In genomic region chr7:90349305-90349704, GRCh38 we compare ENCODE assay signal across 1 cellular context.
A peak's percentile ranks its signal among the peaks of the same experiment; 100 is the strongest.
TF ChIP-seq lines count a peak whose summit lies in the region.

No MANE protein-coding gene starts in this region.

TF ChIP-seq in HepG2, 621 proteins besides CTCF, POLR2A, EP300 and RAD21 (continued from another document and continues in another):
- TF ChIP-seq CHD4 (IDR thresholded peaks at IDR 0.05; ENCODE audit: borderline replicate concordance, low read length) (no peak), CBX5 (CRISPR knock-in tag; IDR thresholded peaks at IDR 0.05; ENCODE audit: borderline replicate concordance) (no peak), ZFP41 (CRISPR knock-in tag; IDR thresholded peaks at IDR 0.05; ENCODE audit: borderline replicate concordance) (no peak), SNAI1 (CRISPR knock-in tag; IDR thresholded peaks at IDR 0.05; ENCODE audit: borderline replicate concordance) (no peak), SOX13 (IDR thresholded peaks at IDR 0.05) (peak; percentile 49; the same call in 1 of the 2 replicates), SOX13 (CRISPR knock-in tag; conservative IDR thresholded peaks at IDR 0.05 in 1 of 2, IDR thresholded peaks at IDR 0.05 in 1 of 2) (peak in 1 of 2 experiments; percentile 92; a peak in 2 of 4 replicates), NFKB2 (CRISPR knock-in tag; IDR thresholded peaks at IDR 0.05; ENCODE audit: borderline replicate concordance) (no peak), NCOA1 (CRISPR knock-in tag; IDR thresholded peaks at IDR 0.05) (no peak), TARDBP (CRISPR knock-in tag; IDR thresholded peaks at IDR 0.05) (no peak), NAIF1 (CRISPR knock-in tag; IDR thresholded peaks at IDR 0.05; ENCODE audit: borderline replicate concordance) (no peak), NPAS2 (CRISPR knock-in tag; IDR thresholded peaks at IDR 0.05; ENCODE audit: borderline replicate concordance) (no peak), ZBTB14 (CRISPR knock-in tag; IDR thresholded peaks at IDR 0.05) (no peak), SMARCC2 (IDR thresholded peaks at IDR 0.05) (no peak), RFXAP (CRISPR knock-in tag; IDR thresholded peaks at IDR 0.05; ENCODE audit: borderline replicate concordance) (no peak), ZNF550 (CRISPR knock-in tag; IDR thresholded peaks at IDR 0.05; ENCODE audit: borderline replicate concordance) (no peak), ZFP36L1 (CRISPR knock-in tag; IDR thresholded peaks at IDR 0.05) (no peak), ZEB1 (IDR thresholded peaks at IDR 0.05; ENCODE audit: insufficient replicate concordance, low read depth) (no peak), HOXD1 (CRISPR knock-in tag; IDR thresholded peaks at IDR 0.05) (no peak), ZNF335 (CRISPR knock-in tag; IDR thresholded peaks at IDR 0.05) (no peak), ZNF609 (CRISPR knock-in tag; IDR thresholded peaks at IDR 0.05; ENCODE audit: borderline replicate concordance) (no peak), MIER3 (CRISPR knock-in tag; IDR thresholded peaks at IDR 0.05; ENCODE audit: borderline replicate concordance) (no peak), CEBPB (IDR thresholded peaks at IDR 0.05; ENCODE audit: borderline replicate concordance, low read depth, low read length) (no peak), IKZF1 (IDR thresholded peaks at IDR 0.05) (no peak), SRSF4 (IDR thresholded peaks at IDR 0.05; ENCODE audit: low read depth, low read length, poor library complexity, severe bottlenecking) (no peak), HNRNPUL1 (IDR thresholded peaks at IDR 0.05; ENCODE audit: low read depth, low read length) (no peak), ZNF331 (CRISPR knock-in tag; IDR thresholded peaks at IDR 0.05) (no peak), ZNF382 (CRISPR knock-in tag; IDR thresholded peaks at IDR 0.05; ENCODE audit: borderline replicate concordance) (no peak), SIN3B (IDR thresholded peaks at IDR 0.05; ENCODE audit: low read length) (no peak), CHCHD3 (CRISPR knock-in tag; IDR thresholded peaks at IDR 0.05) (no peak), ZNF275 (CRISPR knock-in tag; IDR thresholded peaks at IDR 0.05; ENCODE audit: borderline replicate concordance) (no peak), ZBTB38 (CRISPR knock-in tag; IDR thresholded peaks at IDR 0.05) (no peak), ZBTB40 (IDR thresholded peaks at IDR 0.05) (no peak), ZBTB40 (CRISPR knock-in tag; IDR thresholded peaks at IDR 0.05) (no peak), GZF1 (CRISPR knock-in tag; IDR thresholded peaks at IDR 0.05) (no peak), ZNF703 (CRISPR knock-in tag; IDR thresholded peaks at IDR 0.05; ENCODE audit: borderline replicate concordance) (no peak), RCOR2 (CRISPR knock-in tag; IDR thresholded peaks at IDR 0.05) (0 out of 2 replicates have a peak, but pooled peaks have one; percentile 30), IRF9 (CRISPR knock-in tag; IDR thresholded peaks at IDR 0.05; ENCODE audit: borderline replicate concordance) (no peak), PATZ1 (CRISPR knock-in tag; IDR thresholded peaks at IDR 0.05) (0 out of 2 replicates have a peak, but pooled peaks have one; percentile 28), TIGD3 (CRISPR knock-in tag; IDR thresholded peaks at IDR 0.05; ENCODE audit: borderline replicate concordance) (no peak), HNF4A (CRISPR knock-in tag; IDR thresholded peaks at IDR 0.05) (no peak), ELF4 (CRISPR knock-in tag; IDR thresholded peaks at IDR 0.05; ENCODE audit: borderline replicate concordance) (no peak), ZNF337 (CRISPR knock-in tag; IDR thresholded peaks at IDR 0.05; ENCODE audit: borderline replicate concordance, low read depth) (no peak), ZFP90 (CRISPR knock-in tag; IDR thresholded peaks at IDR 0.05; ENCODE audit: borderline replicate concordance) (no peak), FOXC1 (CRISPR knock-in tag; IDR thresholded peaks at IDR 0.05; ENCODE audit: borderline replicate concordance) (no peak), PAX8 (CRISPR knock-in tag; IDR thresholded peaks at IDR 0.05; ENCODE audit: borderline replicate concordance) (no peak), SP2 (CRISPR knock-in tag; IDR thresholded peaks at IDR 0.05) (no peak), KMT2A (CRISPR knock-in tag; IDR thresholded peaks at IDR 0.05) (no peak), HNRNPK (IDR thresholded peaks at IDR 0.05; ENCODE audit: low read depth, low read length, poor library complexity, severe bottlenecking) (no peak)
